Comparison of ENCODE assay signal across 8 cellular contexts in genomic region chr5:55226934-55227737, GRCh38. TPM values are rescaled to one million over a fixed set of nuclear protein-coding genes. Genes with fewer than 3 reads are reported as not detected.
DNase-seq lines count a peak whose midpoint lies in the region; ATAC-seq, FAIRE-seq and TF ChIP-seq lines count a peak whose summit lies in the region.

TSS of gene MCIDAS (minus strand) at chr5:55227315. CDS start at chr5:55227138, 177 bp downstream.

- peak within 1 kb of the TSS; percentile 33 for H3K27ac ChIP-seq in 22Rv1
- H3K27ac ChIP-seq in pancreas, result peak within 1 kb of the TSS in 2 of 4 donors; percentile 29 to 52

- ATAC-seq in HG03108 (IDR thresholded peaks at IDR 0.05; ENCODE audit: unreplicated experiment) (peak; percentile 58), pancreas (peak; percentile 84 to 88 (median 86))

- TF ChIP-seq CTCF in 22Rv1 (IDR thresholded peaks at IDR 0.05) (peak; percentile 31), GM12875 (IDR thresholded peaks at IDR 0.05; ENCODE audit: borderline replicate concordance, insufficient read depth, low read depth, low read length) (0 out of 2 replicates have a peak, but pooled peaks have one; percentile 26), foreskin fibroblast (IDR thresholded peaks at IDR 0.05; ENCODE audit: low read depth, low read length) (no peak), pancreas (IDR thresholded peaks at IDR 0.05) (peak in 3 of 4 donors; percentile 21 to 37 (median 22))

- H3K27me3 ChIP-seq in pancreas, result peaks cover 0 to 3% (median 0%) of the 10 kb centered on the region in 4 donors

- H3K9me3 ChIP-seq in pancreas, result no peaks in the 10 kb centered on the region

- intact Hi-C loops in pancreas (cut with DNase I), result loop anchor here in 1 of 3 donors (10.0 kb wide), 1 partner anchor 52 kb away; the partner anchor contains the start of gene CDC20B

- DNase-seq in NCI-H748 treated with DMSO at 0.1 percent for 48 hours (lab: John Stamatoyannopoulos, UW), result peak; percentile 36
- peak; percentile 60 for DNase-seq in activated CD8-positive, alpha-beta memory T cell treated with anti-CD3 and anti-CD28 coated beads, Interleukin-2, amount 50 U/mL, for 4 hours
- DNase-seq in foreskin fibroblast, result peak in 1 of 2 donors; percentile 60
- DNase-seq in pancreas, result peak; percentile 71 to 89 (median 84)
- no peak for DNase-seq in putamen (ENCODE audit: low spot score)

- H3K4me1 ChIP-seq in pancreas, result peaks cover 0 to 7% (median 0%) of the 10 kb centered on the region in 3 donors

- 0 to 1% methylated on average over 60 to 85 of the region's 85 CpGs for WGBS in pancreas, 2 donors

- no peak for FAIRE-seq in pancreas (lab: Jason Lieb, UNC)

- no peaks in the 10 kb centered on the region for H3K36me3 ChIP-seq in pancreas

- H3K4me3 ChIP-seq in GM12875 (ENCODE audit: low read depth, low read length), result peak within 1 kb of the TSS; percentile 48
- peak within 1 kb of the TSS; percentile 30 to 32 for H3K4me3 ChIP-seq in foreskin fibroblast (ENCODE audit: low read depth in 1 of 2, low read length in 2 of 2)
- H3K4me3 ChIP-seq in pancreas, result peak within 1 kb of the TSS; percentile 26 to 71 (median 44)

RNA-seq across cellular contexts. Expression of gene MCIDAS, which starts in this region (rescaled TPM):
- total RNA-seq in pancreas, result 1 to 10 TPM in 1 of 6 donors, under 1 TPM in 5; 0.31 to 1.2 (median 0.57) TPM
- polyA plus RNA-seq in pancreas, result under 1 TPM; 0.16 to 0.76 TPM
